In genomic region chr13:113740286-113740556, GRCh38 we compare ENCODE assay signal across 18 cellular contexts. TPM values are rescaled to one million over a fixed set of nuclear protein-coding genes. Genes with fewer than 3 reads are reported as not detected.
DNase-seq lines count a peak whose midpoint lies in the region; ATAC-seq and TF ChIP-seq lines count a peak whose summit lies in the region.
"Had no signal": no experiment of that assay in that cellular context is flagged by ENCODE, and none has a peak within 500 bp of the region (broad histone marks: within the 10 kb centered on the region; RNA-seq: fewer than 3 reads in every experiment).

No MANE protein-coding gene starts in this region.

- H2BK120ac ChIP-seq in neuronal stem cell (ENCODE audit: low read depth, low read length): no peak overlapping the region

- no peak overlapping the region for H3K23ac ChIP-seq in neuronal stem cell (ENCODE audit: low read depth, low read length, poor library complexity)

- H2BK5ac ChIP-seq in neuronal stem cell (ENCODE audit: low read length): no peak overlapping the region

- H3K27ac ChIP-seq in neuronal stem cell (replicated peaks; ENCODE audit: low read length) (no peak overlapping the region), aorta (ENCODE audit: low read depth in 1 of 2, low read length in 2 of 2) (no peak overlapping the region)
- H3K27ac ChIP-seq: 22Rv1 had no signal

- peak overlapping the region; percentile 17 for H3K14ac ChIP-seq in neuronal stem cell (ENCODE audit: low read length)

- WGBS in neuronal stem cell (ENCODE audit: extremely low coverage in 2 of 2, insufficient read length in 2 of 2, insufficient replicate concordance in 1 of 2), 2 donors: no CpG with 5 or more reads among the region's 9 CpGs
- WGBS in aorta, 2 donors: 87 to 88% methylated on average over 9 of the region's 9 CpGs

- TF ChIP-seq CTCF in Loucy (conservative IDR thresholded peaks at IDR 0.05; ENCODE audit: low read length): no peak

- H2AFZ ChIP-seq in Loucy (ENCODE audit: low read length): no peak overlapping the region
- H2AFZ ChIP-seq in neuronal stem cell (ENCODE audit: low read length): no peak overlapping the region
- H2AFZ ChIP-seq: GM23338 had no signal

- peaks cover 2% of the 10 kb centered on the region for H3K79me1 ChIP-seq in neuronal stem cell (ENCODE audit: low read depth, low read length)

- H4K91ac ChIP-seq in neuronal stem cell (ENCODE audit: low read depth, low read length, poor library complexity): no peak overlapping the region

- no peaks in the 10 kb centered on the region for H3K36me3 ChIP-seq in Loucy (ENCODE audit: insufficient read depth, low read length)
- no peaks in the 10 kb centered on the region for H3K36me3 ChIP-seq in neuronal stem cell (replicated peaks in 1 of 2; ENCODE audit: control insufficient read depth in 2 of 2, insufficient read depth in 2 of 2, low read length in 2 of 2)
- H3K36me3 ChIP-seq in aorta (ENCODE audit: control insufficient read depth in 1 of 2, insufficient read depth in 2 of 2, low read length in 1 of 2): no peaks in the 10 kb centered on the region

- no peaks in the 10 kb centered on the region for H3K9me2 ChIP-seq in Loucy (replicated peaks; ENCODE audit: low read depth, low read length)

- 0 out of 2 replicates have a peak, but pooled peaks cover 5% of the 10 kb centered on the region for H3F3A ChIP-seq in Loucy (ENCODE audit: low read depth)

- DNase-seq in NCI-H345 (lab: John Stamatoyannopoulos, UW) (peak; percentile 47), NCI-H345 treated with DMSO at 0.1 percent for 48 hours (lab: John Stamatoyannopoulos, UW; ENCODE audit: unreplicated experiment) (no peak), neuronal stem cell (ENCODE audit: low spot score) (no peak), aorta (peak; percentile 16 to 55), DMS153 (lab: John Stamatoyannopoulos, UW) (no peak), NOMO-1 treated with DMSO at 0.1 percent for 48 hours (lab: John Stamatoyannopoulos, UW; ENCODE audit: unreplicated experiment) (no peak)
- DNase-seq: C1 segment of cervical spinal cord; Calu3; CD4-positive, alpha-beta memory T cell; COR-L47; DND-41; H9; HFFc6 had no signal

- no peak overlapping the region for H2BK12ac ChIP-seq in neuronal stem cell (ENCODE audit: low read length)

- H4K20me1 ChIP-seq in Loucy (ENCODE audit: insufficient read depth, low read length, poor library complexity, severe bottlenecking): no peaks in the 10 kb centered on the region

- H2BK15ac ChIP-seq in neuronal stem cell (ENCODE audit: low read length): no peak overlapping the region

- H3K4me3 ChIP-seq in Loucy (ENCODE audit: low read length, poor library complexity, severe bottlenecking) (peak overlapping the region; percentile 52), neuronal stem cell (ENCODE audit: low read length in 2 of 2) (no peak overlapping the region), aorta (ENCODE audit: low read length in 2 of 2) (no peak overlapping the region)
- H3K4me3 ChIP-seq: GM23338 had no signal

- no peaks in the 10 kb centered on the region; the same call in 1 of the 2 replicates for H3K9me3 ChIP-seq in Loucy (ENCODE audit: insufficient read depth, low read depth, low read length)
- no peaks in the 10 kb centered on the region for H3K9me3 ChIP-seq in neuronal stem cell (replicated peaks in 1 of 2; ENCODE audit: control insufficient read depth in 2 of 2, insufficient read depth in 1 of 2, low read depth in 1 of 2, low read length in 2 of 2)
- no peaks in the 10 kb centered on the region for H3K9me3 ChIP-seq in aorta (ENCODE audit: control insufficient read depth, low read length)

- H3K18ac ChIP-seq in neuronal stem cell (ENCODE audit: low read length): peak overlapping the region; percentile 52

- ATAC-seq in aorta (ENCODE audit: low FRiP score) (no peak), GM21717 (IDR thresholded peaks at IDR 0.05; ENCODE audit: unreplicated experiment) (no peak)
- ATAC-seq: GM23338, HCT116 had no signal

- H3K4me1 ChIP-seq in Loucy (ENCODE audit: insufficient read depth, low read length, poor library complexity, severe bottlenecking) (peaks cover 31% of the 10 kb centered on the region), neuronal stem cell (ENCODE audit: control insufficient read depth in 2 of 2, insufficient read depth in 1 of 2, low read depth in 1 of 2, low read length in 2 of 2) (peaks cover 2 to 8% of the 10 kb centered on the region in 2 donors), aorta (ENCODE audit: control insufficient read depth in 1 of 2, insufficient read depth in 2 of 2, low read length in 2 of 2) (no peaks in the 10 kb centered on the region)

- no peaks in the 10 kb centered on the region for H3K79me2 ChIP-seq in Loucy (ENCODE audit: insufficient read depth, low read length)

- peak overlapping the region; percentile 70 for H2AK5ac ChIP-seq in neuronal stem cell (ENCODE audit: low read depth, low read length)

- intact Hi-C loops in aorta (cut with DNase I): no loop called here

- no peak overlapping the region for H3K4ac ChIP-seq in neuronal stem cell (ENCODE audit: low read length)

- H3K9ac ChIP-seq in Loucy (ENCODE audit: low read depth, low read length, poor library complexity, severe bottlenecking) (no peak overlapping the region), neuronal stem cell (ENCODE audit: low read depth, low read length, poor library complexity) (peak overlapping the region; percentile 37)

- H3K4me2 ChIP-seq in Loucy (ENCODE audit: low read depth, low read length, poor library complexity, severe bottlenecking) (peak overlapping the region; percentile 68), neuronal stem cell (ENCODE audit: insufficient read depth, low read length, poor library complexity, severe bottlenecking) (no peak overlapping the region)
- H3K4me2 ChIP-seq: GM23338 had no signal

- no peak overlapping the region for H4K8ac ChIP-seq in neuronal stem cell (ENCODE audit: low read depth, low read length)

- H3K27me3 ChIP-seq in Loucy (ENCODE audit: insufficient read depth, low read length, poor library complexity, severe bottlenecking) (no peaks in the 10 kb centered on the region), neuronal stem cell (ENCODE audit: control insufficient read depth in 3 of 3, insufficient read depth in 3 of 3, low read depth in 1 of 3, low read length in 3 of 3) (peaks cover 0 to 4% (median 0%) of the 10 kb centered on the region in 3 experiments), aorta (ENCODE audit: control insufficient read depth in 1 of 2, insufficient read depth in 2 of 2, low read length in 1 of 2) (no peaks in the 10 kb centered on the region)

RNA-seq across cellular contexts. Expression of gene TMEM255B, which starts 18.8 kb away (rescaled TPM):
- polyA plus RNA-seq in neuronal stem cell (2013, experiment 1 of 2): 2.5 TPM
- 2.2 TPM for polyA plus RNA-seq in neuronal stem cell (2013, experiment 2 of 2)
- 10 to 100 TPM; 36.6 to 67.3 TPM for total RNA-seq in aorta
- polyA plus RNA-seq in aorta: 1 to 10 TPM in 1 of 2 donors, under 1 TPM in 1; 0.63 to 4.3 TPM
- total RNA-seq: Calu3 had no signal

Comparison
In these comparisons a context has a peak if more than half of its experiments do, and no peak if none do; other contexts are left out.
1. DNase-seq: peak in NCI-H345 (single experiment) and aorta (2 of 2); none in NCI-H345 treated with DMSO at 0.1 percent for 48 hours (single experiment), neuronal stem cell (single experiment), DMS153 (single experiment) and NOMO-1 treated with DMSO at 0.1 percent for 48 hours (single experiment).